9 cellular contexts compared by ENCODE assay signal in the genomic region with DNA sequence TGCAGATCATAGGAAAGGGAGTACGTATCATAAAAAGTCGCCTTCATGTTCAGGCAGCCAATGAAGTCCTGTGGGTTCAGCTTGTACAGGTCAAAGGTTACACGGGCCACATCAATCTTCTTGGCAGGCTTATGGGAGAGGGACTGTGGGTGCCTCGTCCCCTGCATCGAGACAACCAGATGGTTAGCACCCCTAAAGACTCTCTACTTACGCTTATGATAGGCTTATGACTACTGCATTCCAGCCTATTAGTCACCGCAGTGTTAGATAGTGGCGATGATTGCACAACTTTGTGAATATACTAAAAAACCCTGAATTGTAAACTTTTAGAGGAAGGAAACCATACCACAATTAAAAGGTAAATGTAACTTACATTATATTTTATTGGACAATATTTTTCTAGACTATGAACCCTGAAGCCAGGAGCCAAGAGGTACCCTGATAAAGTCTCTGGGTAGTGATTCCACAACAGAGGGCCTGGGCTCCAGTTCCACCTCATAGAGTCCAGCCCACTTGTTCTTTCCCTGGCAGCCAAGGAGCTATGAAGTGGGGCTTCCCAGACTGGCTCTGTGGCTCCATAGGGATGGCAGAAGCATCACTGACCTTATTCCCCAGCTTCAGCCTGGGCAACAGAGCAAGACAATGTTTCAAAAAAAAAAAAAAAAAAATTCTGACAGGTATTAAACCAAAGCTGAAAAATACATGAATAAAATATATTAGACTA. TPM values are rescaled to one million over a fixed set of nuclear protein-coding genes. Genes with fewer than 3 reads are reported as not detected.
DNase-seq lines count a peak whose midpoint lies in the region; ATAC-seq and TF ChIP-seq lines count a peak whose summit lies in the region.
"Had no signal": no experiment of that assay in that cellular context is flagged by ENCODE, and none has a peak within 500 bp of the region (broad histone marks: within the 10 kb centered on the region; RNA-seq: fewer than 3 reads in every experiment).

No MANE protein-coding gene starts in this region.

- H3K9me3 ChIP-seq in DND-41 (ENCODE audit: insufficient read depth, low read length, severe bottlenecking) (no peaks in the 10 kb centered on the region), neural progenitor cell (ENCODE audit: low read depth) (no peaks in the 10 kb centered on the region)

- DNase-seq in DND-41 (no peak), MV-4-11 (lab: John Stamatoyannopoulos, UW) (peak; percentile 76), cardiac fibroblast (ENCODE audit: low read depth in 2 of 2) (peak; percentile 84 to 87), neural progenitor cell (ENCODE audit: low spot score) (no peak), NCI-H2227 (lab: John Stamatoyannopoulos, UW; ENCODE audit: unreplicated experiment) (no peak), iPS-NIHi7 (ENCODE audit: extremely low spot score) (no peak)
- no peak for DNase-seq in activated CD8-positive, alpha-beta T cell treated with anti-CD3 and anti-CD28 coated beads, Interleukin-2, amount 10 ng/mL, durations not matched to agents 7 days and 5 days
- DNase-seq in naive thymus-derived CD8-positive, alpha-beta T cell, result no peak
- DNase-seq: NCI-H187 had no signal

- peak overlapping the region; percentile 52 for H3K4me3 Mint-ChIP-seq in neural progenitor cell
- no peak overlapping the region for H3K4me3 Mint-ChIP-seq in activated CD8-positive, alpha-beta T cell treated with anti-CD3 and anti-CD28 coated beads, Interleukin-2, amount 10 ng/mL, durations not matched to agents 7 days and 5 days
- peak overlapping the region in 4 of 10 donors; percentile 45 to 53 (median 50) for H3K4me3 Mint-ChIP-seq in naive thymus-derived CD8-positive, alpha-beta T cell

- H4K20me1 ChIP-seq in DND-41 (ENCODE audit: insufficient read depth, low read length), result no peaks in the 10 kb centered on the region
- H4K20me1 ChIP-seq in neural progenitor cell (ENCODE audit: low read depth), result peaks cover 4% of the 10 kb centered on the region

- H3K4me2 ChIP-seq in DND-41 (ENCODE audit: insufficient read depth, low read length) (peak overlapping the region; percentile 12; the same call in 1 of the 2 replicates), neural progenitor cell (no peak overlapping the region)

- POLR2A ChIA-PET in activated CD8-positive, alpha-beta T cell treated with anti-CD3 and anti-CD28 coated beads, Interleukin-2, amount 10 ng/mL, durations not matched to agents 7 days and 5 days (lab: Charles Lee), result no interaction called here
- POLR2A ChIA-PET in naive thymus-derived CD8-positive, alpha-beta T cell (lab: Charles Lee), result interaction anchor here (1.0 kb wide), 1 partner anchor 89 kb away, joined by 3 read pairs; no protein-coding TSS in a partner anchor

- H3K27me3 ChIP-seq in DND-41 (ENCODE audit: insufficient read depth, low read length, poor library complexity) (no peaks in the 10 kb centered on the region), neural progenitor cell (no peaks in the 10 kb centered on the region)

- H3K36me3 ChIP-seq in DND-41 (ENCODE audit: insufficient read depth, low read length), result peaks cover 50% of the 10 kb centered on the region
- H3K36me3 ChIP-seq in neural progenitor cell, result no peaks in the 10 kb centered on the region

- H3K4me3 ChIP-seq in DND-41 (ENCODE audit: low read depth in 1 of 2, low read length in 2 of 2) (no peak overlapping the region), cardiac fibroblast (replicated peaks in 1 of 2; ENCODE audit: low read depth in 2 of 2, low read length in 2 of 2) (peak overlapping the region in 1 of 2 donors; percentile 9), neural progenitor cell (no peak overlapping the region)

- H3K36me3 Mint-ChIP-seq in neural progenitor cell, result peaks cover 9% of the 10 kb centered on the region
- H3K36me3 Mint-ChIP-seq in activated CD8-positive, alpha-beta T cell treated with anti-CD3 and anti-CD28 coated beads, Interleukin-2, amount 10 ng/mL, durations not matched to agents 7 days and 5 days (ENCODE audit: low read depth), result peaks cover 38% of the 10 kb centered on the region
- H3K36me3 Mint-ChIP-seq in naive thymus-derived CD8-positive, alpha-beta T cell, result peaks cover 0 to 45% (median 1%) of the 10 kb centered on the region in 3 donors

- H3F3A ChIP-seq in neural progenitor cell (ENCODE audit: low read depth), result peaks cover 12% of the 10 kb centered on the region

- ATAC-seq in DND-41 (ENCODE audit: insufficient read depth, low read depth), result no peak
- no peak for ATAC-seq in activated CD8-positive, alpha-beta T cell treated with anti-CD3 and anti-CD28 coated beads, Interleukin-2, amount 10 ng/mL, durations not matched to agents 7 days and 5 days
- ATAC-seq in naive thymus-derived CD8-positive, alpha-beta T cell, result no peak

- H3K27ac ChIP-seq in DND-41 (ENCODE audit: low read length) (no peak overlapping the region), neural progenitor cell (no peak overlapping the region)

- no peaks in the 10 kb centered on the region for H3K9me3 Mint-ChIP-seq in neural progenitor cell
- H3K9me3 Mint-ChIP-seq in activated CD8-positive, alpha-beta T cell treated with anti-CD3 and anti-CD28 coated beads, Interleukin-2, amount 10 ng/mL, durations not matched to agents 7 days and 5 days (ENCODE audit: insufficient read depth), result no peaks in the 10 kb centered on the region
- no peaks in the 10 kb centered on the region for H3K9me3 Mint-ChIP-seq in naive thymus-derived CD8-positive, alpha-beta T cell

- CTCF ChIA-PET in activated CD8-positive, alpha-beta T cell treated with anti-CD3 and anti-CD28 coated beads, Interleukin-2, amount 10 ng/mL, durations not matched to agents 7 days and 5 days (lab: Charles Lee), result no interaction called here

- peaks cover 54% of the 10 kb centered on the region for H3K79me2 ChIP-seq in DND-41 (ENCODE audit: insufficient read depth, low read length)
- peaks cover 43% of the 10 kb centered on the region for H3K79me2 ChIP-seq in neural progenitor cell (ENCODE audit: low read depth)

- H3K27ac Mint-ChIP-seq in neural progenitor cell, result no peak overlapping the region
- no peak overlapping the region for H3K27ac Mint-ChIP-seq in activated CD8-positive, alpha-beta T cell treated with anti-CD3 and anti-CD28 coated beads, Interleukin-2, amount 10 ng/mL, durations not matched to agents 7 days and 5 days
- peak overlapping the region in 2 of 10 donors; percentile 20 to 63 for H3K27ac Mint-ChIP-seq in naive thymus-derived CD8-positive, alpha-beta T cell

- no peak for TF ChIP-seq CTCF in DND-41 (IDR thresholded peaks at IDR 0.05; ENCODE audit: borderline replicate concordance, extremely low read depth, low read length, poor library complexity, severe bottlenecking)
- TF ChIP-seq CTCF in cardiac fibroblast (IDR thresholded peaks at IDR 0.05; ENCODE audit: low read depth, low read length), result no peak
- TF ChIP-seq CTCF in neural progenitor cell (IDR thresholded peaks at IDR 0.05), result no peak

- peaks cover 5% of the 10 kb centered on the region for H3K27me3 Mint-ChIP-seq in neural progenitor cell (ENCODE audit: insufficient read depth, low read depth)
- no peaks in the 10 kb centered on the region for H3K27me3 Mint-ChIP-seq in activated CD8-positive, alpha-beta T cell treated with anti-CD3 and anti-CD28 coated beads, Interleukin-2, amount 10 ng/mL, durations not matched to agents 7 days and 5 days (ENCODE audit: low read depth)
- H3K27me3 Mint-ChIP-seq in naive thymus-derived CD8-positive, alpha-beta T cell, result no peaks in the 10 kb centered on the region

- H3K4me1 ChIP-seq in DND-41 (ENCODE audit: insufficient read depth, low read length) (peaks cover 32% of the 10 kb centered on the region), neural progenitor cell (peaks cover 13% of the 10 kb centered on the region)

- H2AFZ ChIP-seq in DND-41 (ENCODE audit: low read depth, low read length) (no peak overlapping the region), neural progenitor cell (replicated peaks) (no peak overlapping the region)

- H3K9ac ChIP-seq in DND-41 (ENCODE audit: low read depth, low read length) (no peak overlapping the region), neural progenitor cell (no peak overlapping the region)

- peaks cover 16% of the 10 kb centered on the region for H3K4me1 Mint-ChIP-seq in neural progenitor cell
- H3K4me1 Mint-ChIP-seq in activated CD8-positive, alpha-beta T cell treated with anti-CD3 and anti-CD28 coated beads, Interleukin-2, amount 10 ng/mL, durations not matched to agents 7 days and 5 days (ENCODE audit: low read depth), result peaks cover 30% of the 10 kb centered on the region
- peaks cover 9 to 40% (median 29%) of the 10 kb centered on the region in 4 donors for H3K4me1 Mint-ChIP-seq in naive thymus-derived CD8-positive, alpha-beta T cell

RNA-seq across cellular contexts. Expression of gene FANCD2, which starts 2.5 kb away (rescaled TPM):
- total RNA-seq in neural progenitor cell (ENCODE audit: low replicate concordance), result 85.0 and 117 TPM in 2 replicates
- 10 to 100 TPM; 66.9 to 71.5 TPM for total RNA-seq in activated CD8-positive, alpha-beta T cell treated with anti-CD3 and anti-CD28 coated beads, Interleukin-2, amount 10 ng/mL, durations not matched to agents 7 days and 5 days
- total RNA-seq in naive thymus-derived CD8-positive, alpha-beta T cell, result 10 to 100 TPM; 21.5 to 25.5 TPM
- polyA plus RNA-seq in naive thymus-derived CD8-positive, alpha-beta T cell, result 1 to 10 TPM; 3.9 to 5.6 (median 4.7) TPM

RNA-seq across cellular contexts. Expression of gene EMC3, which starts 37.1 kb away (rescaled TPM):
- total RNA-seq in neural progenitor cell (ENCODE audit: low replicate concordance), result 37.1 and 50.2 TPM in 2 replicates
- 10 to 100 TPM; 49.0 to 53.4 TPM for total RNA-seq in activated CD8-positive, alpha-beta T cell treated with anti-CD3 and anti-CD28 coated beads, Interleukin-2, amount 10 ng/mL, durations not matched to agents 7 days and 5 days
- 10 to 100 TPM; 31.3 to 35.6 TPM for total RNA-seq in naive thymus-derived CD8-positive, alpha-beta T cell
- 10 to 100 TPM; 52.6 to 61.5 (median 55.4) TPM for polyA plus RNA-seq in naive thymus-derived CD8-positive, alpha-beta T cell

Comparison
In these comparisons a context has a peak if more than half of its experiments do, and no peak if none do; other contexts are left out.
1. DNase-seq: peak in MV-4-11 (single experiment) and cardiac fibroblast (2 of 2); none in DND-41 (single experiment), neural progenitor cell (single experiment), NCI-H2227 (single experiment), activated CD8-positive, alpha-beta T cell treated with anti-CD3 and anti-CD28 coated beads, Interleukin-2, amount 10 ng/mL, durations not matched to agents 7 days and 5 days (single experiment), naive thymus-derived CD8-positive, alpha-beta T cell (0 of 10) and iPS-NIHi7 (single experiment).